ENCODE assay signal across 26 cellular contexts in genomic region chr10:52297727-52298126, GRCh38.
"Had no signal": no experiment of that assay in that cellular context is flagged by ENCODE, and none has a peak within 500 bp of the region (broad histone marks: within the 10 kb centered on the region; RNA-seq: fewer than 3 reads in every experiment).

No MANE protein-coding gene starts in this region.

- ATAC-seq: activated CD4-positive, alpha-beta T cell treated with anti-CD3 and anti-CD28 coated beads for 36 hours; activated CD4-positive, CD25-positive, alpha-beta regulatory T cell treated with anti-CD3 and anti-CD28 coated beads, Interleukin-2, amount 50 U/mL, for 24 hours; activated CD8-positive, alpha-beta T cell treated with anti-CD3 and anti-CD28 coated beads, Interleukin-2, amount 10 ng/mL, durations not matched to agents 7 days and 5 days; Right ventricle myocardium inferior had no signal

- DNase-seq: activated CD4-positive, alpha-beta T cell treated with anti-CD3 and anti-CD28 coated beads for 36 hours; activated CD4-positive, alpha-beta T cell treated with anti-CD3 and anti-CD28 coated beads, Interleukin-2, amount 10 ng/mL, durations not matched to agents 7 days and 5 days; activated CD4-positive, alpha-beta T cell treated with anti-CD3 and anti-CD28 coated beads, Interleukin-2, amount 50 U/mL, for 48 hours; activated CD8-positive, alpha-beta T cell treated with anti-CD3 and anti-CD28 coated beads, Interleukin-2, amount 10 ng/mL, durations not matched to agents 7 days and 5 days; activated gamma-delta T cell; activated naive CD4-positive, alpha-beta T cell treated with Interleukin-2 at 50 U/mL for 16 hours; activated naive CD8-positive, alpha-beta T cell treated with anti-CD3 and anti-CD28 coated beads, Interleukin-2, amount 10 ng/mL, durations not matched to agents 7 days and 5 days; activated T-cell treated with anti-CD3 and anti-CD28 coated beads, Interleukin-2, amount 50 U/mL, for 24 hours; amygdala; caudate nucleus; cerebellar nuclear complex; NCI-H1105; NCI-H1436; NCI-H1694; NCI-H1930; NCI-H2081 treated with DMSO at 0.1 percent for 48 hours; NCI-H226; NCI-H446 treated with DMSO at 0.1 percent for 48 hours; NCI-H524; NCI-H69; NCI-H82; PC-9; SIG-M5; T1000 had no signal
